Comparison of ENCODE assay signal across 32 cellular contexts in the genomic region with DNA sequence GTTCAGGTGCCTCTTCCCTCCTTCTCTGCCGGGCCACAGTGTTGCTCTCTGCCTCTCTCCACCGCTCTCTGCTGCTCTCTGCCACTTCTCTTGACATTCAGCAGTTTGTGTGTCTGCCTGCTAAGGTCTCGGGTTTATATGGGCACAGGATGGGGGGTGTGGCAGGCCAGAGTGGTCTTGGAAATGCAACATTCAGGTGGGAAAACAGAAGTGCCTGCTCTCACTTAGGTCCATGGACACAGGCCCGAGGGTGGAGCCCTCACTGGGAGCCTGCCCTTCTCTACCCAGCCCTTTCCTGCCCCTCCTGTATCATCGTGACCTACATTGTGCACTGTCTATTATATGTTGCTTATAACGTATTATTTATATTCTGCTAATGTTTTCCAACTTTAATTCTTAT.
"Had no signal": no experiment of that assay in that cellular context is flagged by ENCODE, and none has a peak within 500 bp of the region (broad histone marks: within the 10 kb centered on the region; RNA-seq: fewer than 3 reads in every experiment).

No MANE protein-coding gene starts in this region.

- H3K4me3 Mint-ChIP-seq: activated CD4-positive, alpha-beta memory T cell treated with anti-CD3 and anti-CD28 coated beads for 36 hours; activated CD4-positive, alpha-beta T cell treated with anti-CD3 and anti-CD28 coated beads for 36 hours; activated CD4-positive, alpha-beta T cell treated with anti-CD3 and anti-CD28 coated beads, Interleukin-2, amount 10 ng/mL, durations not matched to agents 24 days and 14 days; activated CD8-positive, alpha-beta memory T cell treated with anti-CD3 and anti-CD28 coated beads, Interleukin-2, amount 10 ng/mL, durations not matched to agents 7 days and 5 days; activated CD8-positive, alpha-beta T cell treated with anti-CD3 and anti-CD28 coated beads, Interleukin-2, amount 10 ng/mL, durations not matched to agents 7 days and 5 days; activated naive CD4-positive, alpha-beta T cell treated with anti-CD3 and anti-CD28 coated beads for 36 hours; activated naive CD4-positive, alpha-beta T cell treated with anti-CD3 and anti-CD28 coated beads, Interleukin-2, amount 50 U/mL, for 24 hours; activated naive CD8-positive, alpha-beta T cell treated with anti-CD3 and anti-CD28 coated beads for 36 hours; activated naive CD8-positive, alpha-beta T cell treated with anti-CD3 and anti-CD28 coated beads, Interleukin-2, amount 50 U/mL, for 24 hours; activated T-helper 1 cell treated with anti-CD3 and anti-CD28 coated beads, Interleukin-12 subunit alpha, Interleukin-12 subunit beta, Interleukin-2, Interleukin-4 antibody, amounts not matched to agents 30 ng/mL and 10 ng/mL and 1 ng/mL, durations not matched to agents 14 hours and 24 hours and 36 hours; brain; endodermal cell had no signal

- ATAC-seq: activated CD4-positive, alpha-beta T cell treated with anti-CD3 and anti-CD28 coated beads for 36 hours; activated CD8-positive, alpha-beta memory T cell treated with anti-CD3 and anti-CD28 coated beads, Interleukin-2, amount 10 ng/mL, durations not matched to agents 7 days and 5 days; activated CD8-positive, alpha-beta T cell treated with anti-CD3 and anti-CD28 coated beads, Interleukin-2, amount 10 ng/mL, durations not matched to agents 7 days and 5 days; activated naive CD8-positive, alpha-beta T cell treated with anti-CD3 and anti-CD28 coated beads, Interleukin-2, amount 50 U/mL, for 24 hours; esophagus mucosa; foreskin keratinocyte; gastrocnemius medialis had no signal

- H3K4me3 ChIP-seq: adrenal gland, ascending aorta, breast epithelium, cardiac muscle cell, colonic mucosa, gastrocnemius medialis had no signal

- H3K36me3 Mint-ChIP-seq: activated CD4-positive, alpha-beta memory T cell treated with anti-CD3 and anti-CD28 coated beads for 36 hours; activated CD8-positive, alpha-beta memory T cell treated with anti-CD3 and anti-CD28 coated beads, Interleukin-2, amount 10 ng/mL, durations not matched to agents 7 days and 5 days; activated naive CD4-positive, alpha-beta T cell treated with anti-CD3 and anti-CD28 coated beads, Interleukin-2, amount 50 U/mL, for 24 hours; activated naive CD8-positive, alpha-beta T cell treated with anti-CD3 and anti-CD28 coated beads for 36 hours; brain had no signal

- H3K9me3 Mint-ChIP-seq: activated CD4-positive, alpha-beta memory T cell treated with anti-CD3 and anti-CD28 coated beads for 36 hours; activated CD4-positive, alpha-beta T cell treated with anti-CD3 and anti-CD28 coated beads, Interleukin-2, amount 10 ng/mL, durations not matched to agents 24 days and 14 days; activated naive CD4-positive, alpha-beta T cell treated with anti-CD3 and anti-CD28 coated beads for 36 hours; activated naive CD4-positive, alpha-beta T cell treated with anti-CD3 and anti-CD28 coated beads, Interleukin-2, amount 50 U/mL, for 24 hours; activated naive CD8-positive, alpha-beta T cell treated with anti-CD3 and anti-CD28 coated beads for 36 hours; activated naive CD8-positive, alpha-beta T cell treated with anti-CD3 and anti-CD28 coated beads, Interleukin-2, amount 50 U/mL, for 24 hours; activated T-helper 1 cell treated with anti-CD3 and anti-CD28 coated beads, Interleukin-12 subunit alpha, Interleukin-12 subunit beta, Interleukin-2, Interleukin-4 antibody, amounts not matched to agents 30 ng/mL and 10 ng/mL and 1 ng/mL, durations not matched to agents 14 hours and 24 hours and 36 hours; activated T-helper 2 cell treated with anti-CD3 and anti-CD28 coated beads, Interferon-gamma antibody, Interleukin-2, Interleukin-4, amounts not matched to agents 10 μg/mL and 5 μg/mL and 100 μg/mL, durations not matched to agents 14 hours and 24 hours and 36 hours; endodermal cell had no signal

- H3K4me1 ChIP-seq: adrenal gland, ascending aorta, breast epithelium, colonic mucosa, foreskin keratinocyte, gastrocnemius medialis had no signal

- H3K36me3 ChIP-seq: adrenal gland, ascending aorta, breast epithelium, cardiac muscle cell, colonic mucosa, gastrocnemius medialis had no signal

- DNase-seq: activated CD4-positive, alpha-beta memory T cell treated with anti-CD3 and anti-CD28 coated beads for 36 hours; activated CD4-positive, alpha-beta T cell treated with anti-CD3 and anti-CD28 coated beads for 36 hours; activated CD4-positive, CD25-positive, alpha-beta regulatory T cell; activated CD4-positive, CD25-positive, alpha-beta regulatory T cell treated with anti-CD3 and anti-CD28 coated beads, Interleukin-2, amount 50 U/mL, for 72 hours; activated CD8-positive, alpha-beta memory T cell treated with anti-CD3 and anti-CD28 coated beads, Interleukin-2, amount 10 ng/mL, durations not matched to agents 7 days and 5 days; activated CD8-positive, alpha-beta memory T cell treated with anti-CD3 and anti-CD28 coated beads, Interleukin-2, amount 50 U/mL, for 4 hours; activated CD8-positive, alpha-beta T cell treated with anti-CD3 and anti-CD28 coated beads, Interleukin-2, amount 10 ng/mL, durations not matched to agents 7 days and 5 days; activated effector memory CD4-positive, alpha-beta T cell treated with anti-CD3 and anti-CD28 coated beads, Interleukin-2, amount 50 U/mL, for 16 hours; activated naive CD4-positive, alpha-beta T cell treated with anti-CD3 and anti-CD28 coated beads for 36 hours; activated naive CD8-positive, alpha-beta T cell treated with anti-CD3 and anti-CD28 coated beads for 36 hours; activated naive CD8-positive, alpha-beta T cell treated with anti-CD3 and anti-CD28 coated beads, Interleukin-2, amount 50 U/mL, for 24 hours; activated T-cell treated with anti-CD3 and anti-CD28 coated beads, Interleukin-2, amount 50 U/mL, for 1 hour; activated T-cell treated with anti-CD3 and anti-CD28 coated beads, Interleukin-2, amount 50 U/mL, for 48 hours; adrenal gland; central memory CD4-positive, alpha-beta T cell; cerebellar nuclear complex; colonic mucosa; effector memory CD4-positive, alpha-beta T cell; endodermal cell; foreskin keratinocyte; gastrocnemius medialis; glutamatergic neuron; T-helper 2 cell had no signal

- H3K27me3 Mint-ChIP-seq: activated CD4-positive, alpha-beta memory T cell treated with anti-CD3 and anti-CD28 coated beads for 36 hours; activated CD4-positive, alpha-beta T cell treated with anti-CD3 and anti-CD28 coated beads for 36 hours; activated CD4-positive, alpha-beta T cell treated with anti-CD3 and anti-CD28 coated beads, Interleukin-2, amount 10 ng/mL, durations not matched to agents 24 days and 14 days; activated CD8-positive, alpha-beta memory T cell treated with anti-CD3 and anti-CD28 coated beads, Interleukin-2, amount 10 ng/mL, durations not matched to agents 7 days and 5 days; activated naive CD4-positive, alpha-beta T cell treated with anti-CD3 and anti-CD28 coated beads, Interleukin-2, amount 50 U/mL, for 24 hours; activated naive CD8-positive, alpha-beta T cell treated with anti-CD3 and anti-CD28 coated beads for 36 hours; activated naive CD8-positive, alpha-beta T cell treated with anti-CD3 and anti-CD28 coated beads, Interleukin-2, amount 50 U/mL, for 24 hours; brain had no signal

- H3K27ac Mint-ChIP-seq: activated CD4-positive, alpha-beta memory T cell treated with anti-CD3 and anti-CD28 coated beads for 36 hours; activated CD4-positive, alpha-beta T cell treated with anti-CD3 and anti-CD28 coated beads for 36 hours; activated CD4-positive, alpha-beta T cell treated with anti-CD3 and anti-CD28 coated beads, Interleukin-2, amount 10 ng/mL, durations not matched to agents 24 days and 14 days; activated CD8-positive, alpha-beta memory T cell treated with anti-CD3 and anti-CD28 coated beads, Interleukin-2, amount 10 ng/mL, durations not matched to agents 7 days and 5 days; activated CD8-positive, alpha-beta T cell treated with anti-CD3 and anti-CD28 coated beads, Interleukin-2, amount 10 ng/mL, durations not matched to agents 7 days and 5 days; activated naive CD4-positive, alpha-beta T cell treated with anti-CD3 and anti-CD28 coated beads for 36 hours; activated naive CD4-positive, alpha-beta T cell treated with anti-CD3 and anti-CD28 coated beads, Interleukin-2, amount 50 U/mL, for 24 hours; activated naive CD8-positive, alpha-beta T cell treated with anti-CD3 and anti-CD28 coated beads for 36 hours; activated naive CD8-positive, alpha-beta T cell treated with anti-CD3 and anti-CD28 coated beads, Interleukin-2, amount 50 U/mL, for 24 hours; activated T-helper 1 cell treated with anti-CD3 and anti-CD28 coated beads, Interleukin-12 subunit alpha, Interleukin-12 subunit beta, Interleukin-2, Interleukin-4 antibody, amounts not matched to agents 30 ng/mL and 10 ng/mL and 1 ng/mL, durations not matched to agents 14 hours and 24 hours and 36 hours; activated T-helper 2 cell treated with anti-CD3 and anti-CD28 coated beads, Interferon-gamma antibody, Interleukin-2, Interleukin-4, amounts not matched to agents 10 μg/mL and 5 μg/mL and 100 μg/mL, durations not matched to agents 14 hours and 24 hours and 36 hours; brain; endodermal cell had no signal

- H3K27ac ChIP-seq: adrenal gland, ascending aorta, breast epithelium, cardiac muscle cell, colonic mucosa, foreskin keratinocyte, gastrocnemius medialis had no signal

- H3K9me3 ChIP-seq: adrenal gland, ascending aorta, breast epithelium, colonic mucosa, gastrocnemius medialis had no signal

- H3K4me1 Mint-ChIP-seq: activated CD4-positive, alpha-beta T cell treated with anti-CD3 and anti-CD28 coated beads for 36 hours; activated CD4-positive, alpha-beta T cell treated with anti-CD3 and anti-CD28 coated beads, Interleukin-2, amount 10 ng/mL, durations not matched to agents 24 days and 14 days; activated CD8-positive, alpha-beta memory T cell treated with anti-CD3 and anti-CD28 coated beads, Interleukin-2, amount 10 ng/mL, durations not matched to agents 7 days and 5 days; activated naive CD4-positive, alpha-beta T cell treated with anti-CD3 and anti-CD28 coated beads, Interleukin-2, amount 50 U/mL, for 24 hours; activated naive CD8-positive, alpha-beta T cell treated with anti-CD3 and anti-CD28 coated beads for 36 hours; activated naive CD8-positive, alpha-beta T cell treated with anti-CD3 and anti-CD28 coated beads, Interleukin-2, amount 50 U/mL, for 24 hours; endodermal cell had no signal

- H3K27me3 ChIP-seq: adrenal gland, ascending aorta, breast epithelium, cardiac muscle cell, colonic mucosa, foreskin keratinocyte had no signal
